20 cellular contexts compared by ENCODE assay signal in the genomic region with DNA sequence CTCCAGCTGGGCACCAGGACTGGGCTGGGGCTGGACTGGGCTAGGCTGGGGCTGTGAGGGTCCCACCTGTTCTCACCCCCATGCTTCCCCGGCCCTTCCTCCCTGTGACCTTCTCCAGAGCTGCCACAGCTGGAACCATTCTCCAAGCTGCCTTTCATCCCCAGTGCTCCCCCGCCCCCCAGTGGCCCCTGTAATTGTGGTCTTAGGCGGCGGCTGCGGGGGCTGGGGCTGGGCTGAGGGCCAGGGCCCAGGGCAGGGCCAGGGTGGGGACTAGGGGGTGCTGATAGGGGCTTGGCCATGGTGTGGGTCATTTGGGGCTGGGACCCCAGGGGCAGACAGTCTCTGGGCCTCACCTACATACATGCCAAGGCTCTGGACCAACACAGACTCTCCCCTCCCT. TPM values are rescaled to one million over a fixed set of nuclear protein-coding genes. Genes with fewer than 3 reads are reported as not detected.
"Had no signal": no experiment of that assay in that cellular context is flagged by ENCODE, and none has a peak within 500 bp of the region (broad histone marks: within the 10 kb centered on the region; RNA-seq: fewer than 3 reads in every experiment).

No MANE protein-coding gene starts in this region.

- DNase-seq: activated CD4-positive, alpha-beta T cell treated with anti-CD3 and anti-CD28 coated beads, Interleukin-2, amount 10 ng/mL, durations not matched to agents 7 days and 5 days; activated CD8-positive, alpha-beta memory T cell treated with anti-CD3 and anti-CD28 coated beads, Interleukin-2, amount 50 U/mL, for 48 hours; activated naive CD8-positive, alpha-beta T cell treated with anti-CD3 and anti-CD28 coated beads for 36 hours; amygdala; central memory CD4-positive, alpha-beta T cell; effector CD8-positive, alpha-beta T cell; foreskin melanocyte; heart left ventricle; left cardiac atrium; lower lobe of right lung; sigmoid colon; stimulated activated CD4-positive, alpha-beta T cell treated with anti-CD3 and anti-CD28 coated beads, Interleukin-2, amount 100 ng/mL, for 24 hours; stomach; testis had no signal

- H3K27ac ChIP-seq: heart left ventricle, lower lobe of right lung, ovary, sigmoid colon, stomach, testis had no signal

- H3K4me1 Mint-ChIP-seq: neural crest cell had no signal

- H3K9me3 Mint-ChIP-seq: activated CD4-positive, alpha-beta T cell treated with anti-CD3 and anti-CD28 coated beads, Interleukin-2, amount 10 ng/mL, durations not matched to agents 7 days and 5 days; activated naive CD8-positive, alpha-beta T cell treated with anti-CD3 and anti-CD28 coated beads for 36 hours; neural crest cell had no signal

- H3K27ac Mint-ChIP-seq: activated CD4-positive, alpha-beta T cell treated with anti-CD3 and anti-CD28 coated beads, Interleukin-2, amount 10 ng/mL, durations not matched to agents 7 days and 5 days; activated naive CD8-positive, alpha-beta T cell treated with anti-CD3 and anti-CD28 coated beads for 36 hours; brain had no signal

- H3K4me3 ChIP-seq: heart left ventricle, lower lobe of right lung, ovary, sigmoid colon, stomach, testis had no signal

- H3K36me3 ChIP-seq: heart left ventricle, lower lobe of right lung, ovary, sigmoid colon, stomach had no signal

- H3K36me3 Mint-ChIP-seq: activated naive CD8-positive, alpha-beta T cell treated with anti-CD3 and anti-CD28 coated beads for 36 hours; brain had no signal

- H3K27me3 ChIP-seq: ovary, testis had no signal

- H3K9me3 ChIP-seq: heart left ventricle, lower lobe of right lung, ovary, sigmoid colon, stomach, testis had no signal

- H3K4me3 Mint-ChIP-seq: activated CD4-positive, alpha-beta T cell treated with anti-CD3 and anti-CD28 coated beads, Interleukin-2, amount 10 ng/mL, durations not matched to agents 7 days and 5 days; activated naive CD8-positive, alpha-beta T cell treated with anti-CD3 and anti-CD28 coated beads for 36 hours; brain; neural crest cell had no signal

RNA-seq across cellular contexts. Expression of a gene that starts 2.8 kb away (rescaled TPM):
- total RNA-seq: fibroblast of lung, neural crest cell, pulmonary artery endothelial cell, sigmoid colon had no signal
- polyA plus RNA-seq: fibroblast of lung had no signal

RNA-seq across cellular contexts. Expression of a gene that starts 18.3 kb away (rescaled TPM):
- total RNA-seq: activated CD4-positive, alpha-beta T cell treated with anti-CD3 and anti-CD28 coated beads, Interleukin-2, amount 10 ng/mL, durations not matched to agents 7 days and 5 days; fibroblast of lung; neural crest cell; pulmonary artery endothelial cell had no signal
- polyA plus RNA-seq: fibroblast of lung had no signal

RNA-seq across cellular contexts. Expression of a gene that starts 46.3 kb away (rescaled TPM):
- total RNA-seq: activated CD4-positive, alpha-beta T cell treated with anti-CD3 and anti-CD28 coated beads, Interleukin-2, amount 10 ng/mL, durations not matched to agents 7 days and 5 days; activated naive CD8-positive, alpha-beta T cell treated with anti-CD3 and anti-CD28 coated beads for 36 hours; heart left ventricle; lower lobe of right lung; neural crest cell; pulmonary artery endothelial cell; sigmoid colon; stomach; ureter had no signal
- polyA plus RNA-seq: fibroblast of lung, ovary, sigmoid colon, stomach had no signal
